Comparison of ENCODE assay signal across 24 cellular contexts in genomic region chrX:22147942-22148341, GRCh38.
DNase-seq lines count a peak whose midpoint lies in the region; ATAC-seq, FAIRE-seq and TF ChIP-seq lines count a peak whose summit lies in the region.
"Had no signal": no experiment of that assay in that cellular context is flagged by ENCODE, and none has a peak within 500 bp of the region (broad histone marks: within the 10 kb centered on the region; RNA-seq: fewer than 3 reads in every experiment).

No MANE protein-coding gene starts in this region.

- no peaks in the 10 kb centered on the region for H3K36me3 Mint-ChIP-seq in astrocyte (ENCODE audit: low read depth, unreplicated experiment)
- peaks cover 7% of the 10 kb centered on the region for H3K36me3 Mint-ChIP-seq in type B pancreatic cell
- H3K36me3 Mint-ChIP-seq: CD14-positive monocyte had no signal

- CTCF ChIA-PET in HepG2 (lab: Yijun Ruan, JAX; ENCODE audit: low intra/inter-chr PET ratio, low total read pairs) = no interaction called here

- H3K9me3 ChIP-seq in HepG2 (ENCODE audit: low read length) (no peaks in the 10 kb centered on the region), right lobe of liver (no peaks in the 10 kb centered on the region), astrocyte (ENCODE audit: insufficient read depth, low read depth, low read length) (no peaks in the 10 kb centered on the region), spleen (no peaks in the 10 kb centered on the region)
- H3K9me3 ChIP-seq: A549, BE2C, HAP-1 had no signal

- H3K4me1 Mint-ChIP-seq in astrocyte (ENCODE audit: low read depth, unreplicated experiment) = no peaks in the 10 kb centered on the region
- no peaks in the 10 kb centered on the region for H3K4me1 Mint-ChIP-seq in type B pancreatic cell (ENCODE audit: unreplicated experiment)
- H3K4me1 Mint-ChIP-seq: CD14-positive monocyte had no signal

- H3K27ac Mint-ChIP-seq in astrocyte (ENCODE audit: unreplicated experiment) (no peak overlapping the region), type B pancreatic cell (peak overlapping the region; percentile 84)
- H3K27ac Mint-ChIP-seq: CD14-positive monocyte; CD4-positive, alpha-beta T cell had no signal

- TF ChIP-seq POLR2A in HepG2 (IDR thresholded peaks at IDR 0.05; ENCODE audit: insufficient read depth in 1 of 2, low read depth in 2 of 2, low read length in 2 of 2) = no peak
- no peak for TF ChIP-seq POLR2A in right lobe of liver (IDR thresholded peaks at IDR 0.05)
- no peak for TF ChIP-seq POLR2A in spleen (IDR thresholded peaks at IDR 0.05)

- in situ Hi-C loops in HepG2 (cut with HindIII; ENCODE audit: extremely low pct_ligation_motif_present, low pct_unique_long_range_greater_than_20kb) = no loop called here

- H3K4me3 ChIP-seq in HepG2 (replicated peaks in 1 of 3; ENCODE audit: insufficient read depth in 1 of 3, low read depth in 2 of 3, low read length in 3 of 3) = no peak overlapping the region
- no peak overlapping the region for H3K4me3 ChIP-seq in right lobe of liver
- H3K4me3 ChIP-seq in astrocyte (ENCODE audit: insufficient read depth, low read depth, low read length) = no peak overlapping the region
- no peak overlapping the region for H3K4me3 ChIP-seq in spleen
- H3K4me3 ChIP-seq: A549; BLaER1 treated with 17β-estradiol and CSF1 and Interleukin-3, amounts not matched to agents 10 nM and 100 nM; HAP-1 had no signal

- no peak overlapping the region for H3K9ac ChIP-seq in HepG2 (ENCODE audit: insufficient read depth, low read depth, low read length)
- H3K9ac ChIP-seq in astrocyte (ENCODE audit: low read length) = no peak overlapping the region
- H3K9ac ChIP-seq: BLaER1 treated with 17β-estradiol and CSF1 and Interleukin-3, amounts not matched to agents 10 nM and 100 nM had no signal

- no peak overlapping the region for H2AFZ ChIP-seq in HepG2 (ENCODE audit: low read length)
- no peak overlapping the region for H2AFZ ChIP-seq in astrocyte (ENCODE audit: low read depth, low read length)

- no TSS peak for BruUV-seq in HepG2 (replicated peaks; lab: Mats Ljungman, UMichigan)

- H4K20me1 ChIP-seq in HepG2 (ENCODE audit: insufficient read depth, low read length) = no peaks in the 10 kb centered on the region
- no peaks in the 10 kb centered on the region for H4K20me1 ChIP-seq in astrocyte (ENCODE audit: insufficient read depth, low read length)
- H4K20me1 ChIP-seq: BLaER1 treated with 17β-estradiol and CSF1 and Interleukin-3, amounts not matched to agents 10 nM and 100 nM had no signal

- DNase-seq in HepG2 (ENCODE audit: low spot score) (no peak), right lobe of liver (no peak), astrocyte (ENCODE audit: low read depth) (no peak), type B pancreatic cell (ENCODE audit: extremely low spot score, unreplicated experiment) (no peak), germinal center (ENCODE audit: low spot score) (no peak), spleen (no peak)
- DNase-seq: 8988T; ACHN; AML-193; BE2C; Calu3; CD4-positive, alpha-beta T cell; COR-L47; DMS53; DMS79 treated with DMSO at 0.1 percent for 48 hours; GF-D8; GOT3 had no signal

- H3K9me3 Mint-ChIP-seq in astrocyte (ENCODE audit: unreplicated experiment) = no peaks in the 10 kb centered on the region
- peaks cover 5% of the 10 kb centered on the region for H3K9me3 Mint-ChIP-seq in type B pancreatic cell
- H3K9me3 Mint-ChIP-seq: CD14-positive monocyte; CD4-positive, alpha-beta T cell had no signal

- TF ChIP-seq EP300 in HepG2 (IDR thresholded peaks at IDR 0.05; ENCODE audit: low read depth in 2 of 2, low read length in 2 of 2) (no peak), HepG2 (CRISPR knock-in tag; IDR thresholded peaks at IDR 0.05; ENCODE audit: borderline replicate concordance) (no peak)

- ATAC-seq in HepG2 (no peak), right lobe of liver (no peak)
- ATAC-seq: A549 had no signal

- H3K27me3 Mint-ChIP-seq in astrocyte (ENCODE audit: low read depth, unreplicated experiment) = no peaks in the 10 kb centered on the region
- H3K27me3 Mint-ChIP-seq in type B pancreatic cell = no peaks in the 10 kb centered on the region
- H3K27me3 Mint-ChIP-seq: CD4-positive, alpha-beta T cell had no signal

- TF ChIP-seq CTCF in HepG2 (CRISPR knock-in tag; IDR thresholded peaks at IDR 0.05) (no peak), right lobe of liver (IDR thresholded peaks at IDR 0.05) (no peak), astrocyte (IDR thresholded peaks at IDR 0.05; ENCODE audit: insufficient read depth, low read depth, low read length) (no peak), type B pancreatic cell (conservative IDR thresholded peaks at IDR 0.05) (no peak), spleen (IDR thresholded peaks at IDR 0.05 in 8 of 11, conservative IDR thresholded peaks at IDR 0.05 in 3 of 11) (no peak)

- no peaks in the 10 kb centered on the region for H3K36me3 ChIP-seq in HepG2 (replicated peaks in 1 of 2; ENCODE audit: control insufficient read depth in 1 of 2, insufficient read depth in 2 of 2, low read length in 2 of 2)
- no peaks in the 10 kb centered on the region for H3K36me3 ChIP-seq in right lobe of liver
- no peaks in the 10 kb centered on the region for H3K36me3 ChIP-seq in astrocyte (ENCODE audit: insufficient read depth, low read length)
- H3K36me3 ChIP-seq in spleen = no peaks in the 10 kb centered on the region
- H3K36me3 ChIP-seq: BE2C; BLaER1 treated with 17β-estradiol and CSF1 and Interleukin-3, amounts not matched to agents 10 nM and 100 nM; HAP-1 had no signal

- H3K27me3 ChIP-seq in HepG2 (ENCODE audit: control insufficient read depth in 1 of 2, insufficient read depth in 2 of 2, low read length in 2 of 2) = no peaks in the 10 kb centered on the region
- H3K27me3 ChIP-seq in right lobe of liver = no peaks in the 10 kb centered on the region
- H3K27me3 ChIP-seq in astrocyte (ENCODE audit: insufficient read depth, low read length) = no peaks in the 10 kb centered on the region
- H3K27me3 ChIP-seq in spleen (replicated peaks in 1 of 7) = no peaks in the 10 kb centered on the region
- H3K27me3 ChIP-seq: BE2C; BLaER1 treated with 17β-estradiol and CSF1 and Interleukin-3, amounts not matched to agents 10 nM and 100 nM had no signal

- H3K4me3 Mint-ChIP-seq in astrocyte (ENCODE audit: unreplicated experiment) (no peak overlapping the region), type B pancreatic cell (no peak overlapping the region)
- H3K4me3 Mint-ChIP-seq: CD14-positive monocyte; CD4-positive, alpha-beta T cell had no signal

- H3K4me2 ChIP-seq in HepG2 (ENCODE audit: low read depth, low read length) = no peak overlapping the region
- H3K4me2 ChIP-seq in astrocyte (ENCODE audit: low read length) = no peak overlapping the region
- H3K4me2 ChIP-seq: A549; BLaER1 treated with 17β-estradiol and CSF1 and Interleukin-3, amounts not matched to agents 10 nM and 100 nM had no signal

- H3K4me1 ChIP-seq in HepG2 (ENCODE audit: insufficient read depth, low read length) = no peaks in the 10 kb centered on the region
- H3K4me1 ChIP-seq in right lobe of liver = no peaks in the 10 kb centered on the region
- H3K4me1 ChIP-seq in astrocyte (ENCODE audit: insufficient read depth, low read length) = no peaks in the 10 kb centered on the region
- H3K4me1 ChIP-seq in spleen = no peaks in the 10 kb centered on the region
- H3K4me1 ChIP-seq: A549, BE2C, HAP-1 had no signal

- POLR2A ChIA-PET in HepG2 (lab: Yijun Ruan, JAX) = no interaction called here

- H3K27ac ChIP-seq in HepG2 (ENCODE audit: extremely low read length, insufficient read depth, low read length) (no peak overlapping the region), right lobe of liver (no peak overlapping the region), astrocyte (ENCODE audit: low read depth, low read length) (no peak overlapping the region), spleen (no peak overlapping the region)
- H3K27ac ChIP-seq: A549; BLaER1 treated with 17β-estradiol and CSF1 and Interleukin-3, amounts not matched to agents 10 nM and 100 nM had no signal

- no peak for FAIRE-seq in HepG2 (lab: Jason Lieb, UNC)
- peak; percentile 9 for FAIRE-seq in astrocyte (lab: Jason Lieb, UNC)
- FAIRE-seq: GM12891, GM18507, H54 had no signal

- intact Hi-C loops in HepG2 (cut with micrococcal nuclease; ENCODE audit: unreplicated experiment) (no loop called here), right lobe of liver (cut with DNase I) (no loop called here), spleen (cut with DNase I; ENCODE audit: low total_unique reads) (no loop called here)

- no peak for TF ChIP-seq RAD21 in HepG2 (CRISPR knock-in tag; IDR thresholded peaks at IDR 0.05)

- WGBS in HepG2 (ENCODE audit: low lambda C conversion rate) = 82% methylated on average over 2 of the region's 3 CpGs
- 52% methylated on average over 3 of the region's 3 CpGs for WGBS in right lobe of liver (ENCODE audit: insufficient coverage, low coverage, low lambda C conversion rate, missing lambda C conversion rate)
- WGBS in spleen, 5 donors = 73 to 97% (median 79%) methylated on average over 3 of the region's 3 CpGs

- H3K79me2 ChIP-seq in HepG2 (ENCODE audit: insufficient read depth, low read length) = no peaks in the 10 kb centered on the region
- no peaks in the 10 kb centered on the region for H3K79me2 ChIP-seq in astrocyte (ENCODE audit: insufficient read depth, low read length)

TF ChIP-seq in HepG2, 621 proteins besides CTCF, POLR2A, EP300 and RAD21:
- TF ChIP-seq MAFK (conservative IDR thresholded peaks at IDR 0.05 in 1 of 2, IDR thresholded peaks at IDR 0.05 in 1 of 2; ENCODE audit: low read length in 2 of 2) (no peak), MYNN (CRISPR knock-in tag; IDR thresholded peaks at IDR 0.05; ENCODE audit: low read depth) (no peak), ZNF331 (CRISPR knock-in tag; IDR thresholded peaks at IDR 0.05) (0 out of 2 replicates have a peak, but pooled peaks have one; percentile 32), KLF11 (CRISPR knock-in tag; IDR thresholded peaks at IDR 0.05) (no peak), ZNF792 (CRISPR knock-in tag; IDR thresholded peaks at IDR 0.05) (no peak), BRCA1 (CRISPR knock-in tag; IDR thresholded peaks at IDR 0.05) (no peak)
